9 cellular contexts compared by ENCODE assay signal in genomic region chr5:45696206-45696836, GRCh38. TPM values are rescaled to one million over a fixed set of nuclear protein-coding genes. Genes with fewer than 3 reads are reported as not detected.
A peak's percentile ranks its signal among the peaks of the same experiment; 100 is the strongest.
DNase-seq lines count a peak whose midpoint lies in the region; ATAC-seq and TF ChIP-seq lines count a peak whose summit lies in the region.
"Had no signal": no experiment of that assay in that cellular context is flagged by ENCODE, and none has a peak within 500 bp of the region (broad histone marks: within the 10 kb centered on the region; RNA-seq: fewer than 3 reads in every experiment).

Gene HCN1, minus strand, starts transcription at chr5:45696380.

- intact Hi-C loops in mucosa of descending colon (cut with DNase I, micrococcal nuclease): no loop called here

- ATAC-seq in GM21360 (IDR thresholded peaks at IDR 0.05; ENCODE audit: unreplicated experiment): peak; percentile 99
- ATAC-seq in mucosa of descending colon: peak; percentile 100

- in situ Hi-C loops in KBM-7 (cut with MboI; ENCODE audit: low pct_unique_long_range_greater_than_20kb, low sequenced_read_pairs): no loop called here

- H3K79me2 ChIP-seq in fibroblast of lung (ENCODE audit: control insufficient read depth, insufficient read depth, low read length): no peaks in the 10 kb centered on the region

- H2AFZ ChIP-seq in fibroblast of lung (ENCODE audit: low read length): no peak within 1 kb of the TSS

- H3K4me1 ChIP-seq in BE2C (peaks cover 13% of the 10 kb centered on the region), fibroblast of lung (ENCODE audit: control insufficient read depth, extremely low read depth, insufficient read depth, low read length) (no peaks in the 10 kb centered on the region), mucosa of descending colon (ENCODE audit: low read depth) (no peaks in the 10 kb centered on the region)
- H3K4me1 ChIP-seq: HAP-1 had no signal

- peak; percentile 92 for TF ChIP-seq CTCF in BE2C (IDR thresholded peaks at IDR 0.05; ENCODE audit: low read depth, low read length)
- TF ChIP-seq CTCF in fibroblast of lung (conservative IDR thresholded peaks at IDR 0.05 in 1 of 2, IDR thresholded peaks at IDR 0.05 in 1 of 2; ENCODE audit: low read depth in 1 of 2, low read length in 2 of 2): peak; percentile 37 to 63
- TF ChIP-seq CTCF in mucosa of descending colon (IDR thresholded peaks at IDR 0.05): peak; percentile 38

- H3K27ac ChIP-seq in fibroblast of lung (ENCODE audit: insufficient read depth, low read length): no peak within 1 kb of the TSS

- DNase-seq in BE2C (peak; percentile 93), KBM-7 (peak; percentile 44), fibroblast of lung (ENCODE audit: low read depth in 2 of 2) (peak; percentile 62 to 68), mucosa of descending colon (peak; percentile 66 to 86 (median 80)), stromal cell of bone marrow (ENCODE audit: low read depth) (peak; percentile 41), NCI-H2196 treated with DMSO at 0.1 percent for 48 hours (lab: John Stamatoyannopoulos, UW; ENCODE audit: unreplicated experiment) (no peak)
- DNase-seq in activated CD4-positive, CD25-positive, alpha-beta regulatory T cell treated with anti-CD3 and anti-CD28 coated beads, Interleukin-2, amount 50 U/mL, for 72 hours: peak; percentile 29

- no peak within 1 kb of the TSS for H3K4me2 ChIP-seq in fibroblast of lung (ENCODE audit: extremely low read depth, insufficient read depth, low read length)

- H3K36me3 ChIP-seq in BE2C (no peaks in the 10 kb centered on the region; the same call in 1 of the 2 replicates), fibroblast of lung (ENCODE audit: control insufficient read depth, insufficient read depth, low read length) (no peaks in the 10 kb centered on the region), mucosa of descending colon (ENCODE audit: low read depth) (no peaks in the 10 kb centered on the region)
- H3K36me3 ChIP-seq: HAP-1 had no signal

- H3K4me3 ChIP-seq in BE2C (ENCODE audit: low read depth, low read length) (peak within 1 kb of the TSS; percentile 90), fibroblast of lung (replicated peaks in 1 of 4; ENCODE audit: control extremely low read depth in 1 of 4, insufficient read depth in 1 of 4, low read depth in 3 of 4, low read length in 4 of 4) (no peak within 1 kb of the TSS), mucosa of descending colon (no peak within 1 kb of the TSS)
- H3K4me3 ChIP-seq: HAP-1 had no signal

- H3K9me3 ChIP-seq in BE2C: no peaks in the 10 kb centered on the region
- H3K9me3 ChIP-seq in fibroblast of lung (ENCODE audit: control insufficient read depth, insufficient read depth, low read depth, low read length): no peaks in the 10 kb centered on the region
- H3K9me3 ChIP-seq in mucosa of descending colon: no peaks in the 10 kb centered on the region
- H3K9me3 ChIP-seq: HAP-1 had no signal

- no peaks in the 10 kb centered on the region for H3K27me3 ChIP-seq in BE2C
- no peaks in the 10 kb centered on the region for H3K27me3 ChIP-seq in fibroblast of lung (ENCODE audit: control insufficient read depth, insufficient read depth, low read length)

- H3K9ac ChIP-seq in fibroblast of lung (ENCODE audit: insufficient read depth, low read length): no peak within 1 kb of the TSS

- H4K20me1 ChIP-seq in fibroblast of lung (ENCODE audit: control insufficient read depth, extremely low read depth, insufficient read depth, low read length): no peaks in the 10 kb centered on the region

RNA-seq across cellular contexts. Expression of gene HCN1, which starts in this region (rescaled TPM):
- 5.1 TPM for polyA plus RNA-seq in BE2C (2012; ENCODE audit: insufficient read depth, insufficient read length, low read depth)
- total RNA-seq in fibroblast of lung (not detected in 2 replicates), mucosa of descending colon (under 1 TPM in 2 of 3 donors, not detected in 1; 0.05 to 0.35 TPM)
- polyA plus RNA-seq in fibroblast of lung: not detected in 2 replicates
- not detected in 2 replicates for polyA plus RNA-seq in fibroblast of lung (2012)
- not detected in 2 replicates for polyA minus RNA-seq in fibroblast of lung (ENCODE audit: low replicate concordance)

Comparison
In these comparisons a context has a peak if more than half of its experiments do, and no peak if none do; other contexts are left out.
1. Peak in DNase-seq in fibroblast of lung; RNA of the gene not detected or under 1 TPM.
2. Peak in DNase-seq and ATAC-seq in mucosa of descending colon; RNA of the gene not detected or under 1 TPM.
3. CTCF ChIP-seq: peak in every context shown above with its lines; median percentile 92 in BE2C; 50 in fibroblast of lung; 38 in mucosa of descending colon.